In the genomic region with DNA sequence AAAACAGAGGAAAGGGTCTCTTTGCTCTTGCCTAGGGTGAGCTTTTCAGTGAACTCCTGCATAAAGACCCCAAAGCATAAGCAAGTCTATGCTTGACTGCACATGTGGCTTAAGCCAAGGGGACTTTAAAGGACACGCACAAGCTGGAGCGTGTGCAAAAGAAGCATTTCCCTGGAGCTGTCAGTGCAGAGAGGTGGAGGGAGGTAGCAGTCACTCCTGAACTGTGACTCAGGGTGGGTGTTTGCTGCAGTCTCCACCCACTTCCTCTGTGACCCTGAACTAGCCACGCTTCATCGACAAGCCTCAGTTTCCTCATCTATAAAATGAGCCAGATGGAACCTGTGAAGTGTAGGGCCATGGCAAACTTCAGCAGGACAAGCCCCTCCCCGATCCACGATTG, we compare ENCODE assay signal across 21 cellular contexts.
DNase-seq lines count a peak whose midpoint lies in the region; ATAC-seq and TF ChIP-seq lines count a peak whose summit lies in the region.
"Had no signal": no experiment of that assay in that cellular context is flagged by ENCODE, and none has a peak within 500 bp of the region (broad histone marks: within the 10 kb centered on the region; RNA-seq: fewer than 3 reads in every experiment).

No MANE protein-coding gene starts in this region.

- no peaks in the 10 kb centered on the region for H3K36me3 ChIP-seq in right atrium auricular region
- H3K36me3 ChIP-seq in heart right ventricle = no peaks in the 10 kb centered on the region
- no peaks in the 10 kb centered on the region for H3K36me3 ChIP-seq in upper lobe of right lung
- H3K36me3 ChIP-seq: BLaER1 treated with 17β-estradiol and CSF1 and Interleukin-3, amounts not matched to agents 10 nM and 100 nM had no signal

- peaks cover 0 to 18% of the 10 kb centered on the region in 2 donors for H3K4me1 ChIP-seq in right atrium auricular region
- peaks cover 0 to 25% (median 18%) of the 10 kb centered on the region in 9 donors for H3K4me1 ChIP-seq in heart right ventricle
- no peaks in the 10 kb centered on the region for H3K4me1 ChIP-seq in upper lobe of right lung

- H3K27ac ChIP-seq in right atrium auricular region (peak overlapping the region in 1 of 2 donors; percentile 47), heart right ventricle (peak overlapping the region in 3 of 10 donors; percentile 22 to 40 (median 24)), upper lobe of right lung (no peak overlapping the region)
- H3K27ac ChIP-seq: BLaER1 treated with 17β-estradiol and CSF1 and Interleukin-3, amounts not matched to agents 10 nM and 100 nM had no signal

- H3K4me3 ChIP-seq in right atrium auricular region (no peak overlapping the region), heart right ventricle (no peak overlapping the region), upper lobe of right lung (no peak overlapping the region)
- H3K4me3 ChIP-seq: BLaER1 treated with 17β-estradiol and CSF1 and Interleukin-3, amounts not matched to agents 10 nM and 100 nM; GM23338 had no signal

- no peaks in the 10 kb centered on the region for H3K27me3 ChIP-seq in right atrium auricular region
- no peaks in the 10 kb centered on the region for H3K27me3 ChIP-seq in heart right ventricle
- no peaks in the 10 kb centered on the region for H3K27me3 ChIP-seq in upper lobe of right lung
- H3K27me3 ChIP-seq: BLaER1 treated with 17β-estradiol and CSF1 and Interleukin-3, amounts not matched to agents 10 nM and 100 nM had no signal

- DNase-seq in Right ventricle myocardium inferior (ENCODE audit: missing footprints) = no peak
- no peak for DNase-seq in right atrium auricular region (ENCODE audit: low spot score)
- no peak for DNase-seq in heart right ventricle
- peak; percentile 26 for DNase-seq in left kidney (ENCODE audit: low read depth, low spot score)
- DNase-seq in upper lobe of right lung = no peak
- no peak for DNase-seq in NCI-H446 (lab: John Stamatoyannopoulos, UW)
- DNase-seq: 8988T; Calu3; CD8-positive, alpha-beta T cell; DMS 273 treated with DMSO at 0.1 percent for 48 hours; DMS53; DND-41; EL; H7; HFFc6 had no signal

- TF ChIP-seq CTCF in right atrium auricular region (IDR thresholded peaks at IDR 0.05) (no peak), heart right ventricle (IDR thresholded peaks at IDR 0.05) (no peak), upper lobe of right lung (IDR thresholded peaks at IDR 0.05) (no peak)

- intact Hi-C loops in Right ventricle myocardium inferior (cut with DNase I) (no loop called here), heart right ventricle (cut with DNase I) (no loop called here), upper lobe of right lung (cut with DNase I) (no loop called here)

- H3K9me3 ChIP-seq in right atrium auricular region (no peaks in the 10 kb centered on the region), heart right ventricle (no peaks in the 10 kb centered on the region), upper lobe of right lung (no peaks in the 10 kb centered on the region)
- H3K9me3 ChIP-seq: BLaER1 treated with 17β-estradiol and CSF1 and Interleukin-3, amounts not matched to agents 10 nM and 100 nM had no signal

- ATAC-seq in Right ventricle myocardium inferior (peak; percentile 35), heart right ventricle (peak in 7 of 8 donors; percentile 23 to 63 (median 40)), upper lobe of right lung (peak; percentile 22), HG02840 (IDR thresholded peaks at IDR 0.05; ENCODE audit: low FRiP score, unreplicated experiment) (no peak), HG03280 (IDR thresholded peaks at IDR 0.05; ENCODE audit: unreplicated experiment) (no peak)
- ATAC-seq: CD8-positive, alpha-beta T cell; HCT116; HepG2 had no signal

- WGBS in heart right ventricle, 2 donors = 51 to 55% methylated on average over 6 of the region's 6 CpGs

Comparison
In these comparisons a context has a peak if more than half of its experiments do, and no peak if none do; other contexts are left out.
1. ATAC-seq: peak in Right ventricle myocardium inferior (single experiment), heart right ventricle (7 of 8) and upper lobe of right lung (single experiment); none in HG02840 (single experiment) and HG03280 (single experiment).